In the genomic region with DNA sequence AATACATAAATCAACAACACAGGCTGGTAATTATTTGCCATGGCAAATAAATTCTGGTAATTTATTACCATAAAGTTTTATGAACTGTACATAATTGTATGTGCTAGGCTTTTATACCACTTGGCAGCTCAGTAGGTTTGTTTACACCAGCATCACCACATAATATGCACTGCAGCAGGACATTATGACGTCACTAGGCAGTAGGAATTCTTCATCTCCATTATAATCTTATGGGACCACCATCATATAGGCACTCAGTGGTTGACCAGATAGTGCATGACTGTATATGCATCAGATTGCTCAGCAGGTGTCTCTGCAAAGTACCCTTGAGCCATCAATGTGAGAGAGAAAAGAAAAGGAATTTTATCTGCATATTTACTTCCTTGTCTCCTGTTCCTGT, we compare ENCODE assay signal across 20 cellular contexts.
DNase-seq lines count a peak whose midpoint lies in the region; ATAC-seq and TF ChIP-seq lines count a peak whose summit lies in the region.
"Had no signal": no experiment of that assay in that cellular context is flagged by ENCODE, and none has a peak within 500 bp of the region (broad histone marks: within the 10 kb centered on the region; RNA-seq: fewer than 3 reads in every experiment).

No MANE protein-coding gene starts in this region.

- DNase-seq in DMS153 (lab: John Stamatoyannopoulos, UW) (peak; percentile 49), DMS53 treated with DMSO at 0.1 percent for 48 hours (lab: John Stamatoyannopoulos, UW; ENCODE audit: unreplicated experiment) (peak; percentile 83), NCI-H510A (lab: John Stamatoyannopoulos, UW) (peak; percentile 4), endodermal cell (no peak), tibial nerve (ENCODE audit: low spot score in 2 of 2) (no peak)
- no peak for DNase-seq in stimulated activated CD4-positive, alpha-beta T cell treated with anti-CD3 and anti-CD28 coated beads, Interleukin-4, amount 100 ng/mL, for 4 hours
- DNase-seq: ACHN; CD4-positive, alpha-beta T cell; DMS 273 treated with DMSO at 0.1 percent for 48 hours; GDM1; MG63; NCI-H1436 treated with DMSO at 0.1 percent for 48 hours; NCI-H446; OCI-M1; T-helper 17 cell had no signal

- H3K9me3 ChIP-seq in endodermal cell (ENCODE audit: control insufficient read depth, low read length) (no peaks in the 10 kb centered on the region), tibial nerve (no peaks in the 10 kb centered on the region)
- H3K9me3 ChIP-seq: BLaER1, Caco-2, MG63 had no signal

- ATAC-seq in GM18861 (IDR thresholded peaks at IDR 0.05; ENCODE audit: unreplicated experiment) = no peak
- ATAC-seq: K562, Right ventricle myocardium inferior, T-helper 17 cell had no signal

- H3K4me1 Mint-ChIP-seq in endodermal cell = peaks cover 13% of the 10 kb centered on the region
- H3K4me1 Mint-ChIP-seq: T-helper 17 cell had no signal

- H3K27ac Mint-ChIP-seq in endodermal cell = peak overlapping the region; percentile 81
- H3K27ac Mint-ChIP-seq: CD4-positive, alpha-beta T cell; T-helper 17 cell had no signal

- H3K4me1 ChIP-seq in endodermal cell (ENCODE audit: control insufficient read depth, insufficient read depth, low read length) (no peaks in the 10 kb centered on the region), tibial nerve (no peaks in the 10 kb centered on the region)
- H3K4me1 ChIP-seq: BLaER1 had no signal

- H3K9ac ChIP-seq in endodermal cell (ENCODE audit: extremely low read depth, low read length, poor library complexity, severe bottlenecking) = no peak overlapping the region
- H3K9ac ChIP-seq: BLaER1 had no signal

- no peak for TF ChIP-seq EP300 in tibial nerve (IDR thresholded peaks at IDR 0.05)

- WGBS in endodermal cell (ENCODE audit: insufficient coverage in 1 of 2, insufficient read length in 1 of 2), 2 experiments = 54 to 80% methylated on average over 1 of the region's 1 CpG
- 25 to 67% methylated on average over 1 of the region's 1 CpG for WGBS in tibial nerve, 2 donors

- TF ChIP-seq CTCF in endodermal cell (conservative IDR thresholded peaks at IDR 0.05) (no peak), tibial nerve (IDR thresholded peaks at IDR 0.05) (no peak)

- no peaks in the 10 kb centered on the region for H3K27me3 Mint-ChIP-seq in endodermal cell (ENCODE audit: insufficient read depth)
- H3K27me3 Mint-ChIP-seq: CD4-positive, alpha-beta T cell; T-helper 17 cell had no signal

- H3K36me3 ChIP-seq in endodermal cell (ENCODE audit: control insufficient read depth, insufficient read depth, low read length) = no peaks in the 10 kb centered on the region
- no peaks in the 10 kb centered on the region for H3K36me3 ChIP-seq in tibial nerve
- H3K36me3 ChIP-seq: BLaER1, MG63 had no signal

- TF ChIP-seq POLR2A in tibial nerve (IDR thresholded peaks at IDR 0.05) = no peak

- H3K27me3 ChIP-seq in endodermal cell (ENCODE audit: control insufficient read depth, insufficient read depth, low read length, poor library complexity, severe bottlenecking) = no peaks in the 10 kb centered on the region
- H3K27me3 ChIP-seq in tibial nerve = no peaks in the 10 kb centered on the region
- H3K27me3 ChIP-seq: MG63 had no signal

- peaks cover 40% of the 10 kb centered on the region for H3K9me3 Mint-ChIP-seq in endodermal cell

- H3K4me3 Mint-ChIP-seq in endodermal cell = no peak overlapping the region
- H3K4me3 Mint-ChIP-seq: CD4-positive, alpha-beta T cell; T-helper 17 cell had no signal

- H3K36me3 Mint-ChIP-seq in endodermal cell (ENCODE audit: low read depth) = no peaks in the 10 kb centered on the region

- H3K27ac ChIP-seq in endodermal cell (ENCODE audit: low read depth, low read length) (no peak overlapping the region), tibial nerve (no peak overlapping the region)
- H3K27ac ChIP-seq: BLaER1 had no signal

- H3K4me3 ChIP-seq in endodermal cell (ENCODE audit: low read length) (no peak overlapping the region), tibial nerve (no peak overlapping the region)
- H3K4me3 ChIP-seq: BLaER1, K562, MG63 had no signal

Comparison
In these comparisons a context has a peak if more than half of its experiments do, and no peak if none do; other contexts are left out.
1. DNase-seq: peak in DMS153 (single experiment), DMS53 treated with DMSO at 0.1 percent for 48 hours (single experiment) and NCI-H510A (single experiment); none in endodermal cell (single experiment), stimulated activated CD4-positive, alpha-beta T cell treated with anti-CD3 and anti-CD28 coated beads, Interleukin-4, amount 100 ng/mL, for 4 hours (0 of 2) and tibial nerve (0 of 2).